In the genomic region with DNA sequence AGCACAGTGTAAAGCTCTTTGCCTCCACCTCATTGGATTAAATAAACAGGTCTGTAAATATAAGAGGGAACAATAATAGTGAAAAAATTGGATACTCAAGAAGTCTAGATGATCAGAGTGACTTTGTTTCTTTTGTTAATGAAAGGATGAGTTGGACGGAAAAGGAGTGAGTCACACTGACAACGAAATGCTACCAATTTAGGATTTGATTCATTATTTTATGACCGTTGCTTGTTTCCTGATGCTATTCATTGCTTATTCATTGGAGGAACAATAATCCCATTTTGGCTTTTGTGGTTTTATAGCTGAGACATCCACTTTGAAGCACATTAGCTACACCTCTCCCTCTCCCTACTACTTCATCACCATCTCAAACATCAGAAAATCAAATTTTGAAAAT, we compare ENCODE assay signal across 1 cellular context.
TF ChIP-seq lines count a peak whose summit lies in the region.

No MANE protein-coding gene starts in this region.

TF ChIP-seq in HepG2, 621 proteins besides CTCF, POLR2A, EP300 and RAD21 (continued from another document):
- no peak for TF ChIP-seq TEF (CRISPR knock-in tag; IDR thresholded peaks at IDR 0.05)
- TF ChIP-seq, protein P1, sequence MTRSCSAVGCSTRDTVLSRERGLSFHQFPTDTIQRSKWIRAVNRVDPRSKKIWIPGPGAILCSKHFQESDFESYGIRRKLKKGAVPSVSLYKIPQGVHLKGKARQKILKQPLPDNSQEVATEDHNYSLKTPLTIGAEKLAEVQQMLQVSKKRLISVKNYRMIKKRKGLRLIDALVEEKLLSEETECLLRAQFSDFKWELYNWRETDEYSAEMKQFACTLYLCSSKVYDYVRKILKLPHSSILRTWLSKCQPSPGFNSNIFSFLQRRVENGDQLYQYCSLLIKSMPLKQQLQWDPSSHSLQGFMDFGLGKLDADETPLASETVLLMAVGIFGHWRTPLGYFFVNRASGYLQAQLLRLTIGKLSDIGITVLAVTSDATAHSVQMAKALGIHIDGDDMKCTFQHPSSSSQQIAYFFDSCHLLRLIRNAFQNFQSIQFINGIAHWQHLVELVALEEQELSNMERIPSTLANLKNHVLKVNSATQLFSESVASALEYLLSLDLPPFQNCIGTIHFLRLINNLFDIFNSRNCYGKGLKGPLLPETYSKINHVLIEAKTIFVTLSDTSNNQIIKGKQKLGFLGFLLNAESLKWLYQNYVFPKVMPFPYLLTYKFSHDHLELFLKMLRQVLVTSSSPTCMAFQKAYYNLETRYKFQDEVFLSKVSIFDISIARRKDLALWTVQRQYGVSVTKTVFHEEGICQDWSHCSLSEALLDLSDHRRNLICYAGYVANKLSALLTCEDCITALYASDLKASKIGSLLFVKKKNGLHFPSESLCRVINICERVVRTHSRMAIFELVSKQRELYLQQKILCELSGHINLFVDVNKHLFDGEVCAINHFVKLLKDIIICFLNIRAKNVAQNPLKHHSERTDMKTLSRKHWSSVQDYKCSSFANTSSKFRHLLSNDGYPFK (CRISPR knock-in tag; IDR thresholded peaks at IDR 0.05; ENCODE audit: borderline replicate concordance) = no peak
- TF ChIP-seq HMGXB3 (CRISPR knock-in tag; IDR thresholded peaks at IDR 0.05; ENCODE audit: borderline replicate concordance) = no peak
- TF ChIP-seq STAT6 (CRISPR knock-in tag; IDR thresholded peaks at IDR 0.05; ENCODE audit: borderline replicate concordance) = no peak
- TF ChIP-seq, protein P2, sequence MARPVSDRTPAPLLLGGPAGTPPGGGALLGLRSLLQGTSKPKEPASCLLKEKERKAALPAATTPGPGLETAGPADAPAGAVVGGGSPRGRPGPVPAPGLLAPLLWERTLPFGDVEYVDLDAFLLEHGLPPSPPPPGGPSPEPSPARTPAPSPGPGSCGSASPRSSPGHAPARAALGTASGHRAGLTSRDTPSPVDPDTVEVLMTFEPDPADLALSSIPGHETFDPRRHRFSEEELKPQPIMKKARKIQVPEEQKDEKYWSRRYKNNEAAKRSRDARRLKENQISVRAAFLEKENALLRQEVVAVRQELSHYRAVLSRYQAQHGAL (CRISPR knock-in tag; IDR thresholded peaks at IDR 0.05; ENCODE audit: not compliant biosample characterization) = no peak
- no peak for TF ChIP-seq SOX5 (CRISPR knock-in tag; IDR thresholded peaks at IDR 0.05; ENCODE audit: borderline replicate concordance)
- no peak for TF ChIP-seq NR2F6 (IDR thresholded peaks at IDR 0.05)
- TF ChIP-seq NR2F6 (CRISPR knock-in tag; IDR thresholded peaks at IDR 0.05) = no peak
- no peak for TF ChIP-seq ZNF17 (CRISPR knock-in tag; IDR thresholded peaks at IDR 0.05)
- no peak for TF ChIP-seq ETV5 (CRISPR knock-in tag; IDR thresholded peaks at IDR 0.05; ENCODE audit: borderline replicate concordance)
